19 cellular contexts compared by ENCODE assay signal in the genomic region with DNA sequence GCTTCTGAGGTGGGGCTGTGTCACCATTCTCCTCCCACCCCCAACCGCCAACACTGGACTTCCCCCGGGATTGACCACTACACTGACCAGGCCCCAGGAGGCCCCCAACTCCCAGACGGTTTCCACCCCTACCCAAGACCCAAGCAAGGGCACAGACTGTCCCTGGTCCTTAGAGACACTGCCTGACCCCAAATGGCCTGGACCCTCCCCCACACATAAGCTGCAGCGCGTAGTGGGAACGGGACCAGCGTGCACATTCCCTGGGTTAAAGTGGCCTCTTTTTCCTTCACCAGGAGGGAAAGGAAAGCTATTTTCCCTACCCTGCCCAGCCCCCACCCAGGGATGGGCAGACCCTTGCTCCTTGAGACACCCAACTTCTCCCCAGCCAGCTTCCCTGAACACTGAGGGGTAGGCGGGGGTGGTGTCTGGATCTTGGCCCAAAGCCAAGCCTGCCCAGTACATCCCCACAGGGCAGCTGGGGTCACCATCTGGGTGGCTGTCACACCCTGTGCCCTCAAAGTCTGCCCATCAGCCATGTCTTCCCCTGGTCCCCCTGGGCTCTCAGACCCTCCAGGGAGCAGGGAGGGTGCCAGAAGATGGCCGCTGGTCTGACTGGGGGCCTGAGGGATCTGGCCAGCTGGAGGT. TPM values are rescaled to one million over a fixed set of nuclear protein-coding genes. Genes with fewer than 3 reads are reported as not detected.
DNase-seq lines count a peak whose midpoint lies in the region; ATAC-seq, FAIRE-seq and TF ChIP-seq lines count a peak whose summit lies in the region.
"Had no signal": no experiment of that assay in that cellular context is flagged by ENCODE, and none has a peak within 500 bp of the region (broad histone marks: within the 10 kb centered on the region; RNA-seq: fewer than 3 reads in every experiment).

No MANE protein-coding gene starts in this region.

- WGBS in A549 (ENCODE audit: missing lambda C conversion rate), result 68% methylated on average over 6 of the region's 9 CpGs
- WGBS in K562 (ENCODE audit: insufficient coverage, low coverage, missing lambda C conversion rate), result 18% methylated on average over 7 of the region's 9 CpGs
- WGBS in smooth muscle cell (ENCODE audit: low lambda C conversion rate), result 83% methylated on average over 9 of the region's 9 CpGs
- 60 to 68% (median 63%) methylated on average over 9 of the region's 9 CpGs for WGBS in heart left ventricle, 4 donors

- H3K4me1 ChIP-seq in A549, result peaks cover 29% of the 10 kb centered on the region
- peaks cover 15 to 84% of the 10 kb centered on the region in 2 experiments; a peak in 4 of 5 replicates for H3K4me1 ChIP-seq in K562 (replicated peaks in 1 of 2; ENCODE audit: control insufficient read depth in 2 of 2, insufficient read depth in 2 of 2, low read length in 2 of 2)
- H3K4me1 ChIP-seq in smooth muscle cell (ENCODE audit: low read depth), result peaks cover 8% of the 10 kb centered on the region
- H3K4me1 ChIP-seq in heart left ventricle, result peaks cover 7 to 57% (median 22%) of the 10 kb centered on the region in 12 donors
- H3K4me1 ChIP-seq: colonic mucosa had no signal

- H3K27me3 ChIP-seq in K562 (ENCODE audit: control insufficient read depth in 2 of 2, insufficient read depth in 2 of 2, low read length in 2 of 2) (no peaks in the 10 kb centered on the region), smooth muscle cell (ENCODE audit: low read depth) (peaks cover 21% of the 10 kb centered on the region), heart left ventricle (peaks cover 0 to 13% (median 0%) of the 10 kb centered on the region in 9 donors)

- H3K79me2 ChIP-seq in K562 (ENCODE audit: control insufficient read depth, insufficient read depth, low read length) (peaks cover 27% of the 10 kb centered on the region), smooth muscle cell (ENCODE audit: low read depth) (peaks cover 4% of the 10 kb centered on the region)

- intact Hi-C loops in K562 (cut with micrococcal nuclease) (no loop called here), Right ventricle myocardium superior (cut with DNase I) (no loop called here), heart left ventricle (cut with DNase I) (no loop called here)

- TF ChIP-seq EP300 in A549 (IDR thresholded peaks at IDR 0.05) (no peak), K562 (IDR thresholded peaks at IDR 0.05; ENCODE audit: low read length) (no peak)

- H3K27ac ChIP-seq in A549 (peak overlapping the region; percentile 98 to 99), K562 (ENCODE audit: extremely low read depth, low read depth, low read length) (peak overlapping the region; percentile 76), smooth muscle cell (ENCODE audit: low read depth) (no peak overlapping the region), heart left ventricle (no peak overlapping the region)
- H3K27ac ChIP-seq: body of pancreas, colonic mucosa had no signal

- H3K9me1 ChIP-seq in K562 (ENCODE audit: control insufficient read depth, insufficient read depth, low read length), result no peaks in the 10 kb centered on the region

- H3F3A ChIP-seq in smooth muscle cell (ENCODE audit: low read depth), result no peaks in the 10 kb centered on the region

- TF ChIP-seq POLR2A in A549 (IDR thresholded peaks at IDR 0.05; ENCODE audit: low read length) (no peak), K562 (conservative IDR thresholded peaks at IDR 0.05) (no peak), heart left ventricle (IDR thresholded peaks at IDR 0.05) (no peak)

- no TSS peak for BruUV-seq in K562 (replicated peaks; lab: Mats Ljungman, UMichigan)

- H3K9ac ChIP-seq in K562 (ENCODE audit: insufficient read depth in 1 of 2, low read depth in 2 of 2, low read length in 2 of 2) (peak overlapping the region; percentile 69 to 92), smooth muscle cell (ENCODE audit: low read depth) (no peak overlapping the region)

- ATAC-seq in A549 (no peak), K562 (no peak), Right ventricle myocardium superior (ENCODE audit: poor library complexity) (no peak), heart left ventricle (no peak)
- ATAC-seq: activated T-helper 17 cell treated with anti-CD3 and anti-CD28 coated beads, Interleukin-2, amount 50 U/mL, for 72 hours; body of pancreas; left colon; naive thymus-derived CD4-positive, alpha-beta T cell; sciatic nerve had no signal

- H4K20me1 ChIP-seq in K562 (replicated peaks; ENCODE audit: control insufficient read depth, insufficient read depth, low read length) (no peaks in the 10 kb centered on the region), smooth muscle cell (ENCODE audit: low read depth) (peaks cover 4% of the 10 kb centered on the region)

- DNase-seq in A549 (ENCODE audit: low read depth in 1 of 2, low spot score in 1 of 2) (no peak), HTR-8/SVneo (ENCODE audit: insufficient read length, low spot score) (no peak), K562 (ENCODE audit: extremely low read depth in 1 of 4, low spot score in 3 of 4) (no peak), Right ventricle myocardium superior (no peak), smooth muscle cell (lab: John Stamatoyannopoulos, UW; ENCODE audit: unreplicated experiment) (no peak), heart left ventricle (no peak)
- DNase-seq: activated CD4-positive, alpha-beta T cell treated with anti-CD3 and anti-CD28 coated beads, Interleukin-2, amount 50 U/mL, for 1 hour; body of pancreas; CD4-positive, alpha-beta T cell; colonic mucosa; GF-D8; left colon; mesendoderm; naive thymus-derived CD4-positive, alpha-beta T cell; SIG-M5; stimulated activated naive CD4-positive, alpha-beta T cell treated with Interleukin-2 at 50 U/mL for 16 hours had no signal

- no peaks in the 10 kb centered on the region for H3K9me3 ChIP-seq in A549
- H3K9me3 ChIP-seq in K562 (replicated peaks; ENCODE audit: control insufficient read depth, insufficient read depth, low read depth, low read length), result no peaks in the 10 kb centered on the region
- H3K9me3 ChIP-seq in smooth muscle cell (replicated peaks; ENCODE audit: low read depth), result no peaks in the 10 kb centered on the region
- no peaks in the 10 kb centered on the region for H3K9me3 ChIP-seq in heart left ventricle
- H3K9me3 ChIP-seq: body of pancreas, colonic mucosa had no signal

- H3K36me3 ChIP-seq in K562 (ENCODE audit: control insufficient read depth, insufficient read depth, low read length) (peaks cover 12% of the 10 kb centered on the region; the same call in 1 of the 3 replicates), smooth muscle cell (ENCODE audit: low read depth) (no peaks in the 10 kb centered on the region), heart left ventricle (no peaks in the 10 kb centered on the region)
- H3K36me3 ChIP-seq: colonic mucosa had no signal

- peak overlapping the region; percentile 90 for H3K4me2 ChIP-seq in A549
- peak overlapping the region; percentile 61 for H3K4me2 ChIP-seq in K562 (ENCODE audit: insufficient read depth, low read length)
- no peak overlapping the region for H3K4me2 ChIP-seq in smooth muscle cell

- POLR2A ChIA-PET in A549 (lab: Yijun Ruan, JAX), result no interaction called here
- POLR2A ChIA-PET in K562 (lab: Yijun Ruan, JAX), result interaction anchor here (0.7 to 1.9 kb wide), 5 partner anchors 10 to 73 kb away, joined by 3 to 11 read pairs (median 3); partner anchors contain the start of gene HDAC10

- no peak for TF ChIP-seq CTCF in A549 (IDR thresholded peaks at IDR 0.05)
- no peak for TF ChIP-seq CTCF in K562 (IDR thresholded peaks at IDR 0.05 in 2 of 3, conservative IDR thresholded peaks at IDR 0.05 in 1 of 3; ENCODE audit: insufficient read depth in 2 of 3, low read depth in 1 of 3, low read length in 3 of 3)
- TF ChIP-seq CTCF in smooth muscle cell (IDR thresholded peaks at IDR 0.05; ENCODE audit: borderline replicate concordance, insufficient read depth, poor library complexity, severe bottlenecking), result no peak
- TF ChIP-seq CTCF in heart left ventricle (IDR thresholded peaks at IDR 0.05), result no peak

- no peak overlapping the region for H3K4me3 ChIP-seq in A549
- H3K4me3 ChIP-seq in K562, result no peak overlapping the region
- H3K4me3 ChIP-seq in smooth muscle cell, result no peak overlapping the region
- no peak overlapping the region for H3K4me3 ChIP-seq in heart left ventricle
- H3K4me3 ChIP-seq: body of pancreas, colonic mucosa had no signal

- FAIRE-seq in A549 (lab: Jason Lieb, UNC) (no peak), HTR-8/SVneo (lab: Jason Lieb, UNC) (peak; percentile 42), K562 (lab: Jason Lieb, UNC) (no peak)
- FAIRE-seq: endometrium had no signal

- CTCF ChIA-PET in A549 (lab: Yijun Ruan, JAX) (interaction anchor here (0.6 to 2.3 kb wide), 8 partner anchors 11 to 263 kb away, joined by 3 to 18 read pairs (median 4); partner anchors contain the start of gene SCO2), K562 (lab: Yijun Ruan, JAX; ENCODE audit: low intra/inter-chr PET ratio) (no interaction called here)

- TF ChIP-seq RAD21 in A549 (conservative IDR thresholded peaks at IDR 0.05 in 1 of 2, IDR thresholded peaks at IDR 0.05 in 1 of 2) (no peak), K562 (CRISPR knock-in tag; conservative IDR thresholded peaks at IDR 0.05 in 1 of 2, IDR thresholded peaks at IDR 0.05 in 1 of 2) (no peak)

- peak overlapping the region; percentile 55 for H2AFZ ChIP-seq in K562 (ENCODE audit: low read depth, low read length)
- no peak overlapping the region for H2AFZ ChIP-seq in smooth muscle cell (ENCODE audit: low read depth)

- in situ Hi-C loops in K562 (cut with MboI), result no loop called here

RNA-seq across cellular contexts. Expression of gene MAPK12, which starts 1.6 kb away (rescaled TPM):
- polyA plus RNA-seq in A549 (2011; rRNA removed) (12.5 and 13.5 TPM in 2 replicates), A549 (2017; fragmentation: RNase III; extraction: RNeasy Plus Mini Kit Qiagen cat#74134 plus additional on column Dnase treatment) (24.1 to 26.0 TPM (median 25.8 TPM) in 3 replicates), K562 (2011; rRNA removed) (30.6 and 45.2 TPM in 2 replicates), K562 (2014; fragmentation: Illumina TruSeq; extraction: Trizol) (32.8 and 35.5 TPM in 2 replicates), K562 (2014; fragmentation: Nextera tagmentation; extraction: Ambion mirVana) (1 to 10 TPM in 1 of 2 experiments, under 1 TPM in 1; 0.79 to 4.0 TPM), K562 (2014; rRNA removed) (69.4 and 71.5 TPM in 2 replicates), smooth muscle cell (26.2 and 27.8 TPM in 2 replicates), heart left ventricle (10 to 100 TPM; 11.6 to 17.9 TPM)
- polyA plus RNA-seq in A549 (2012; cell fraction: cytosol; rRNA removed), result 29.7 and 32.2 TPM in 2 replicates
- 124 and 133 TPM in 2 replicates for polyA plus RNA-seq in A549 (2012; cell fraction: nucleus; rRNA removed)
- polyA minus RNA-seq in A549 (2011; rRNA and poly(A)+ RNA removed), result 13.0 and 15.1 TPM in 2 replicates
- 112 and 304 TPM in 2 replicates for total RNA-seq in K562 (2011; cell fraction: chromatin; rRNA removed; ENCODE audit: low replicate concordance)
- 207 and 279 TPM in 2 replicates for total RNA-seq in K562 (2011; cell fraction: nucleolus; rRNA removed)
- 136 and 144 TPM in 2 replicates for total RNA-seq in K562 (2011; cell fraction: nucleoplasm; rRNA removed)
- total RNA-seq in K562 (2014; rRNA removed) (45.2 and 45.5 TPM in 2 replicates), K562 (2014; rRNA removed; fragmentation: Illumina TruSeq; extraction: Trizol) (5.7 and 11.1 TPM in 2 replicates), K562 (2015; rRNA removed; fragmentation: Illumina TruSeq; extraction: Trizol) (32.9 and 33.8 TPM in 2 replicates), K562 (2021) (68.4 and 69.1 TPM in 2 replicates), Right ventricle myocardium superior (13.2 TPM), smooth muscle cell (9.5 and 14.9 TPM in 2 replicates), heart left ventricle (10 to 100 TPM; 12.2 to 18.0 (median 15.5) TPM)
- polyA plus RNA-seq in K562 (2011; cell fraction: cytosol; rRNA removed), result 35.5 and 49.4 TPM in 2 replicates
- 285 and 430 TPM in 2 replicates for polyA plus RNA-seq in K562 (2011; cell fraction: nucleus; rRNA removed)
- polyA plus RNA-seq in K562 (2012), result 38.8 and 60.9 TPM in 2 replicates
- polyA minus RNA-seq in K562 (2011; rRNA and poly(A)+ RNA removed), result 12.0 and 15.0 TPM in 2 replicates
- 18.3 and 22.3 TPM in 2 replicates for polyA minus RNA-seq in K562 (2011; cell fraction: cytosol; rRNA and poly(A)+ RNA removed)
- 61.0 and 65.0 TPM in 2 replicates for polyA minus RNA-seq in K562 (2011; cell fraction: nucleus; rRNA and poly(A)+ RNA removed)

RNA-seq across cellular contexts. Expression of gene MAPK11, which starts 7.1 kb away (rescaled TPM):
- polyA plus RNA-seq in A549 (2011; rRNA removed) (1.6 and 3.0 TPM in 2 replicates), A549 (2017; fragmentation: RNase III; extraction: RNeasy Plus Mini Kit Qiagen cat#74134 plus additional on column Dnase treatment) (5.5 to 7.4 TPM (median 5.7 TPM) in 3 replicates), K562 (2011; rRNA removed) (5.1 and 7.0 TPM in 2 replicates), K562 (2014; fragmentation: Illumina TruSeq; extraction: Trizol) (5.7 and 7.0 TPM in 2 replicates), K562 (2014; fragmentation: Nextera tagmentation; extraction: Ambion mirVana) (under 1 TPM; 0.06 to 0.10 TPM), K562 (2014; rRNA removed) (10.6 and 11.5 TPM in 2 replicates), smooth muscle cell (0.65 and 1.4 TPM in 2 replicates), heart left ventricle (1 to 10 TPM; 7.8 to 9.9 TPM)
- polyA plus RNA-seq in A549 (2012; cell fraction: cytosol; rRNA removed), result 4.9 and 6.3 TPM in 2 replicates
- 23.4 and 25.4 TPM in 2 replicates for polyA plus RNA-seq in A549 (2012; cell fraction: nucleus; rRNA removed)
- polyA minus RNA-seq in A549 (2011; rRNA and poly(A)+ RNA removed), result 2.8 and 4.9 TPM in 2 replicates
- 6.0 and 15.3 TPM in 2 replicates for total RNA-seq in K562 (2011; cell fraction: chromatin; rRNA removed; ENCODE audit: low replicate concordance)
- 11.8 and 12.5 TPM in 2 replicates for total RNA-seq in K562 (2011; cell fraction: nucleolus; rRNA removed)
- 6.0 and 6.7 TPM in 2 replicates for total RNA-seq in K562 (2011; cell fraction: nucleoplasm; rRNA removed)
- total RNA-seq in K562 (2014; rRNA removed) (9.6 and 9.8 TPM in 2 replicates), K562 (2014; rRNA removed; fragmentation: Illumina TruSeq; extraction: Trizol) (1.9 and 2.5 TPM in 2 replicates), K562 (2015; rRNA removed; fragmentation: Illumina TruSeq; extraction: Trizol) (5.3 and 5.8 TPM in 2 replicates), K562 (2021) (12.8 and 14.6 TPM in 2 replicates), Right ventricle myocardium superior (8.5 TPM), smooth muscle cell (2.8 and 4.2 TPM in 2 replicates), heart left ventricle (10 to 100 TPM in 1 of 9 donors, 1 to 10 TPM in 8; 5.0 to 12.1 (median 7.0) TPM)
- 5.6 and 12.8 TPM in 2 replicates for polyA plus RNA-seq in K562 (2011; cell fraction: cytosol; rRNA removed)
- polyA plus RNA-seq in K562 (2011; cell fraction: nucleus; rRNA removed), result 39.5 and 60.0 TPM in 2 replicates
- polyA plus RNA-seq in K562 (2012), result 9.9 and 19.7 TPM in 2 replicates
- polyA minus RNA-seq in K562 (2011; rRNA and poly(A)+ RNA removed), result 1.4 and 3.6 TPM in 2 replicates
- 5.2 and 6.5 TPM in 2 replicates for polyA minus RNA-seq in K562 (2011; cell fraction: cytosol; rRNA and poly(A)+ RNA removed)
- polyA minus RNA-seq in K562 (2011; cell fraction: nucleus; rRNA and poly(A)+ RNA removed), result 6.1 and 6.3 TPM in 2 replicates

RNA-seq across cellular contexts. Expression of gene HDAC10, which starts 12.0 kb away (rescaled TPM):
- polyA plus RNA-seq in A549 (2011; rRNA removed) (2.4 and 2.5 TPM in 2 replicates), A549 (2017; fragmentation: RNase III; extraction: RNeasy Plus Mini Kit Qiagen cat#74134 plus additional on column Dnase treatment) (10.1 to 14.0 TPM (median 12.0 TPM) in 3 replicates), K562 (2011; rRNA removed) (6.5 and 18.6 TPM in 2 replicates), K562 (2014; fragmentation: Illumina TruSeq; extraction: Trizol) (6.3 and 14.4 TPM in 2 replicates), K562 (2014; fragmentation: Nextera tagmentation; extraction: Ambion mirVana) (under 1 TPM; 0.10 to 0.23 TPM), K562 (2014; rRNA removed) (29.0 and 35.7 TPM in 2 replicates), smooth muscle cell (12.8 and 15.7 TPM in 2 replicates), heart left ventricle (1 to 10 TPM; 6.2 to 10.0 TPM)
- 5.3 and 8.2 TPM in 2 replicates for polyA plus RNA-seq in A549 (2012; cell fraction: cytosol; rRNA removed)
- 67.3 and 101 TPM in 2 replicates for polyA plus RNA-seq in A549 (2012; cell fraction: nucleus; rRNA removed)
- polyA minus RNA-seq in A549 (2011; rRNA and poly(A)+ RNA removed), result 1.8 and 3.1 TPM in 2 replicates
- 57.0 and 254 TPM in 2 replicates for total RNA-seq in K562 (2011; cell fraction: chromatin; rRNA removed; ENCODE audit: low replicate concordance)
- 188 and 225 TPM in 2 replicates for total RNA-seq in K562 (2011; cell fraction: nucleolus; rRNA removed)
- total RNA-seq in K562 (2011; cell fraction: nucleoplasm; rRNA removed), result 102 and 109 TPM in 2 replicates
- total RNA-seq in K562 (2014; rRNA removed) (16.4 and 21.4 TPM in 2 replicates), K562 (2014; rRNA removed; fragmentation: Illumina TruSeq; extraction: Trizol) (1.2 and 2.1 TPM in 2 replicates), K562 (2015; rRNA removed; fragmentation: Illumina TruSeq; extraction: Trizol) (7.0 and 10.9 TPM in 2 replicates), K562 (2021) (37.3 and 44.2 TPM in 2 replicates), Right ventricle myocardium superior (12.0 TPM), smooth muscle cell (5.1 and 9.5 TPM in 2 replicates), heart left ventricle (10 to 100 TPM in 6 of 9 donors, 1 to 10 TPM in 3; 6.8 to 22.4 (median 10.9) TPM)
- 4.8 and 5.9 TPM in 2 replicates for polyA plus RNA-seq in K562 (2011; cell fraction: cytosol; rRNA removed)
- 164 and 214 TPM in 2 replicates for polyA plus RNA-seq in K562 (2011; cell fraction: nucleus; rRNA removed)
- 34.6 and 75.5 TPM in 2 replicates for polyA plus RNA-seq in K562 (2012)
- 4.3 and 5.1 TPM in 2 replicates for polyA minus RNA-seq in K562 (2011; rRNA and poly(A)+ RNA removed)
- polyA minus RNA-seq in K562 (2011; cell fraction: cytosol; rRNA and poly(A)+ RNA removed), result 6.0 and 17.9 TPM in 2 replicates
- 43.8 and 48.3 TPM in 2 replicates for polyA minus RNA-seq in K562 (2011; cell fraction: nucleus; rRNA and poly(A)+ RNA removed)

RNA-seq across cellular contexts. Expression of gene TUBGCP6, which starts 18.3 kb away (rescaled TPM):
- polyA plus RNA-seq in A549 (2011; rRNA removed) (6.5 and 7.2 TPM in 2 replicates), A549 (2017; fragmentation: RNase III; extraction: RNeasy Plus Mini Kit Qiagen cat#74134 plus additional on column Dnase treatment) (13.3 to 14.3 TPM (median 14.2 TPM) in 3 replicates), K562 (2011; rRNA removed) (10.1 and 17.7 TPM in 2 replicates), K562 (2014; fragmentation: Illumina TruSeq; extraction: Trizol) (9.3 and 15.1 TPM in 2 replicates), K562 (2014; fragmentation: Nextera tagmentation; extraction: Ambion mirVana) (1 to 10 TPM in 1 of 2 experiments, under 1 TPM in 1; 0.76 to 1.2 TPM), K562 (2014; rRNA removed) (26.8 and 29.9 TPM in 2 replicates), smooth muscle cell (22.7 and 26.0 TPM in 2 replicates), heart left ventricle (10 to 100 TPM; 11.6 to 17.7 TPM)
- 10.5 and 15.5 TPM in 2 replicates for polyA plus RNA-seq in A549 (2012; cell fraction: cytosol; rRNA removed)
- 122 and 169 TPM in 2 replicates for polyA plus RNA-seq in A549 (2012; cell fraction: nucleus; rRNA removed)
- 5.7 and 8.2 TPM in 2 replicates for polyA minus RNA-seq in A549 (2011; rRNA and poly(A)+ RNA removed)
- total RNA-seq in K562 (2011; cell fraction: chromatin; rRNA removed; ENCODE audit: low replicate concordance), result 86.7 and 211 TPM in 2 replicates
- total RNA-seq in K562 (2011; cell fraction: nucleolus; rRNA removed), result 112 and 120 TPM in 2 replicates
- 93.7 and 97.5 TPM in 2 replicates for total RNA-seq in K562 (2011; cell fraction: nucleoplasm; rRNA removed)
- total RNA-seq in K562 (2014; rRNA removed) (23.2 and 25.1 TPM in 2 replicates), K562 (2014; rRNA removed; fragmentation: Illumina TruSeq; extraction: Trizol) (4.1 and 6.0 TPM in 2 replicates), K562 (2015; rRNA removed; fragmentation: Illumina TruSeq; extraction: Trizol) (9.7 and 10.3 TPM in 2 replicates), K562 (2021) (31.1 and 33.0 TPM in 2 replicates), Right ventricle myocardium superior (14.1 TPM), smooth muscle cell (10.0 and 10.6 TPM in 2 replicates), heart left ventricle (10 to 100 TPM; 14.1 to 28.8 (median 18.1) TPM)
- polyA plus RNA-seq in K562 (2011; cell fraction: cytosol; rRNA removed), result 9.3 and 11.7 TPM in 2 replicates
- 166 and 249 TPM in 2 replicates for polyA plus RNA-seq in K562 (2011; cell fraction: nucleus; rRNA removed)
- polyA plus RNA-seq in K562 (2012), result 20.0 and 26.5 TPM in 2 replicates
- 6.7 and 8.2 TPM in 2 replicates for polyA minus RNA-seq in K562 (2011; rRNA and poly(A)+ RNA removed)
- 13.2 and 14.6 TPM in 2 replicates for polyA minus RNA-seq in K562 (2011; cell fraction: cytosol; rRNA and poly(A)+ RNA removed)
- polyA minus RNA-seq in K562 (2011; cell fraction: nucleus; rRNA and poly(A)+ RNA removed), result 31.4 and 35.8 TPM in 2 replicates

RNA-seq across cellular contexts. Expression of gene PLXNB2, which starts 44.4 kb away (rescaled TPM):
- polyA plus RNA-seq in A549 (2011; rRNA removed), result 24.6 and 32.4 TPM in 2 replicates
- 42.6 and 58.7 TPM in 2 replicates for polyA plus RNA-seq in A549 (2012; cell fraction: cytosol; rRNA removed)
- polyA plus RNA-seq in A549 (2012; cell fraction: nucleus; rRNA removed), result 186 and 235 TPM in 2 replicates
- polyA plus RNA-seq in A549 (2017; fragmentation: RNase III; extraction: RNeasy Plus Mini Kit Qiagen cat#74134 plus additional on column Dnase treatment), result 64.4 to 67.2 TPM (median 65.0 TPM) in 3 replicates
- polyA minus RNA-seq in A549 (2011; rRNA and poly(A)+ RNA removed), result 52.7 and 56.9 TPM in 2 replicates
- 72.8 and 193 TPM in 2 replicates for total RNA-seq in K562 (2011; cell fraction: chromatin; rRNA removed; ENCODE audit: low replicate concordance)
- 120 and 131 TPM in 2 replicates for total RNA-seq in K562 (2011; cell fraction: nucleolus; rRNA removed)
- 71.3 and 73.4 TPM in 2 replicates for total RNA-seq in K562 (2011; cell fraction: nucleoplasm; rRNA removed)
- total RNA-seq in K562 (2014; rRNA removed), result 16.9 and 22.7 TPM in 2 replicates
- 3.2 and 4.8 TPM in 2 replicates for total RNA-seq in K562 (2014; rRNA removed; fragmentation: Illumina TruSeq; extraction: Trizol)
- 9.9 and 11.3 TPM in 2 replicates for total RNA-seq in K562 (2015; rRNA removed; fragmentation: Illumina TruSeq; extraction: Trizol)
- 45.1 and 48.0 TPM in 2 replicates for total RNA-seq in K562 (2021)
- 17.4 and 26.1 TPM in 2 replicates for polyA plus RNA-seq in K562 (2011; rRNA removed)
- 21.9 and 41.4 TPM in 2 replicates for polyA plus RNA-seq in K562 (2011; cell fraction: cytosol; rRNA removed)
- 101 and 150 TPM in 2 replicates for polyA plus RNA-seq in K562 (2011; cell fraction: nucleus; rRNA removed)
- polyA plus RNA-seq in K562 (2012), result 30.4 and 43.6 TPM in 2 replicates
- 13.6 and 22.0 TPM in 2 replicates for polyA plus RNA-seq in K562 (2014; fragmentation: Illumina TruSeq; extraction: Trizol)
- under 1 TPM; 0.15 to 0.81 TPM for polyA plus RNA-seq in K562 (2014; fragmentation: Nextera tagmentation; extraction: Ambion mirVana)
- polyA plus RNA-seq in K562 (2014; rRNA removed), result 20.7 and 24.6 TPM in 2 replicates
- polyA minus RNA-seq in K562 (2011; rRNA and poly(A)+ RNA removed), result 14.1 and 21.8 TPM in 2 replicates
- polyA minus RNA-seq in K562 (2011; cell fraction: cytosol; rRNA and poly(A)+ RNA removed), result 37.2 and 59.9 TPM in 2 replicates
- polyA minus RNA-seq in K562 (2011; cell fraction: nucleus; rRNA and poly(A)+ RNA removed), result 30.4 and 32.4 TPM in 2 replicates
- total RNA-seq in Right ventricle myocardium superior, result 68.3 TPM
- 183 and 195 TPM in 2 replicates for total RNA-seq in smooth muscle cell
- 210 and 249 TPM in 2 replicates for polyA plus RNA-seq in smooth muscle cell
- 100 to 1,000 TPM in 2 of 9 donors, 10 to 100 TPM in 7; 44.4 to 139 (median 57.9) TPM for total RNA-seq in heart left ventricle
- polyA plus RNA-seq in heart left ventricle, result 10 to 100 TPM; 35.1 to 40.3 TPM

Comparison
In these comparisons a context has a peak if more than half of its experiments do, and no peak if none do; other contexts are left out.
1. H3K27ac ChIP-seq: peak in A549 (2 of 2) and K562 (single experiment); none in smooth muscle cell (single experiment) and heart left ventricle (0 of 12).